Comparison of ENCODE assay signal across 8 cellular contexts in genomic region chr22:47043835-47044721, GRCh38.
DNase-seq lines count a peak whose midpoint lies in the region; ATAC-seq and TF ChIP-seq lines count a peak whose summit lies in the region.

No MANE protein-coding gene starts in this region.

- intact Hi-C loops in mucosa of descending colon (cut with DNase I, micrococcal nuclease), result no loop called here

- no peaks in the 10 kb centered on the region for H3K27me3 Mint-ChIP-seq in activated naive CD8-positive, alpha-beta T cell treated with anti-CD3 and anti-CD28 coated beads, Interleukin-2, amount 10 ng/mL, durations not matched to agents 7 days and 5 days

- H3K27ac Mint-ChIP-seq in activated naive CD8-positive, alpha-beta T cell treated with anti-CD3 and anti-CD28 coated beads, Interleukin-2, amount 10 ng/mL, durations not matched to agents 7 days and 5 days, result no peak overlapping the region

- POLR2A ChIA-PET in activated naive CD8-positive, alpha-beta T cell treated with anti-CD3 and anti-CD28 coated beads, Interleukin-2, amount 10 ng/mL, durations not matched to agents 7 days and 5 days (lab: Charles Lee), result no interaction called here

- H3K36me3 Mint-ChIP-seq in activated naive CD8-positive, alpha-beta T cell treated with anti-CD3 and anti-CD28 coated beads, Interleukin-2, amount 10 ng/mL, durations not matched to agents 7 days and 5 days, result no peaks in the 10 kb centered on the region

- peaks cover 17% of the 10 kb centered on the region for H3K4me1 ChIP-seq in mucosa of descending colon (ENCODE audit: low read depth)

- DNase-seq in DMS79 (lab: John Stamatoyannopoulos, UW) (peak; percentile 15), NCI-H128 (lab: John Stamatoyannopoulos, UW; ENCODE audit: unreplicated experiment) (peak; percentile 20), mucosa of descending colon (peak; percentile 73 to 88 (median 86)), NK-92 (lab: John Stamatoyannopoulos, UW; ENCODE audit: unreplicated experiment) (no peak), UCSD-AML1 (lab: John Stamatoyannopoulos, UW; ENCODE audit: unreplicated experiment) (no peak), amygdala (lab: John Stamatoyannopoulos, UW) (no peak)
- no peak for DNase-seq in activated naive CD8-positive, alpha-beta T cell treated with anti-CD3 and anti-CD28 coated beads, Interleukin-2, amount 10 ng/mL, durations not matched to agents 7 days and 5 days

- no peaks in the 10 kb centered on the region for H3K36me3 ChIP-seq in mucosa of descending colon (ENCODE audit: low read depth)

- ATAC-seq in activated naive CD8-positive, alpha-beta T cell treated with anti-CD3 and anti-CD28 coated beads, Interleukin-2, amount 10 ng/mL, durations not matched to agents 7 days and 5 days (ENCODE audit: low read depth), result peak; percentile 59
- ATAC-seq in mucosa of descending colon (peak; percentile 95), HG03457 (IDR thresholded peaks at IDR 0.05; ENCODE audit: unreplicated experiment) (no peak)

- H3K4me3 ChIP-seq in mucosa of descending colon, result no peak overlapping the region

- TF ChIP-seq CTCF in mucosa of descending colon (IDR thresholded peaks at IDR 0.05), result no peak

- peaks cover 16% of the 10 kb centered on the region for H3K4me1 Mint-ChIP-seq in activated naive CD8-positive, alpha-beta T cell treated with anti-CD3 and anti-CD28 coated beads, Interleukin-2, amount 10 ng/mL, durations not matched to agents 7 days and 5 days

- no peak overlapping the region for H3K4me3 Mint-ChIP-seq in activated naive CD8-positive, alpha-beta T cell treated with anti-CD3 and anti-CD28 coated beads, Interleukin-2, amount 10 ng/mL, durations not matched to agents 7 days and 5 days

- H3K9me3 Mint-ChIP-seq in activated naive CD8-positive, alpha-beta T cell treated with anti-CD3 and anti-CD28 coated beads, Interleukin-2, amount 10 ng/mL, durations not matched to agents 7 days and 5 days, result no peaks in the 10 kb centered on the region

- H3K9me3 ChIP-seq in mucosa of descending colon, result no peaks in the 10 kb centered on the region

Comparison
In these comparisons a context has a peak if more than half of its experiments do, and no peak if none do; other contexts are left out.
1. DNase-seq: peak in DMS79 (single experiment), NCI-H128 (single experiment) and mucosa of descending colon (3 of 3); none in activated naive CD8-positive, alpha-beta T cell treated with anti-CD3 and anti-CD28 coated beads, Interleukin-2, amount 10 ng/mL, durations not matched to agents 7 days and 5 days (single experiment), NK-92 (single experiment), UCSD-AML1 (single experiment) and amygdala (0 of 56).